21 cellular contexts compared by ENCODE assay signal in the genomic region with DNA sequence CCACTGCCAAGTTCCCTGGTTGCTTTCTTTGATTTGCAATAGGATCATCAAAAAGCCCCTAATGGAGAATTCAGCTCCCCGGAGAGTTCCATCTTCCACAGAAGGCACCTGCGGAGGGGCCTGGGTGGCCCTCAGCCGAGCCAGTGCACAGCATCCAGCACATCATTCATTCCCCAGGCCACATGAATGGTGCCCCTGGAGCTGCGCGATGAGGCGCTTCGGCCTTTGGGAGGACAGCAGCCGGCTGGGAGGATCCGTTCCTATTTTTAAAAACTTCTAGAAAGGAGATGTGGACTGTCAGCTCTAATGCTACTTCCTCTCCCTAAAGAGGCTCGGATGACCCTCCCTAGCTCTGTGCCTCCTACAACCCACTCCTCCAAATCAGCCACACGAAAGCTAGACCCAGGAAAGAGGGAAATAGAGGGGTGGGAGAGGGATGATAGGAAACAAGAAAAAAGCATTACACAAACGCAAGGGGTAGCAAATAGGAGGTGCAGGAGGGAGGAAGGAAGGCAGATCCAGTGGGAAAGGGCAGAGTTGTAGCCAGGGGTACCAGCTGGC. TPM values are rescaled to one million over a fixed set of nuclear protein-coding genes. Genes with fewer than 3 reads are reported as not detected.
DNase-seq lines count a peak whose midpoint lies in the region; ATAC-seq and TF ChIP-seq lines count a peak whose summit lies in the region.
"Had no signal": no experiment of that assay in that cellular context is flagged by ENCODE, and none has a peak within 500 bp of the region (broad histone marks: within the 10 kb centered on the region; RNA-seq: fewer than 3 reads in every experiment).

No MANE protein-coding gene starts in this region.

- DNase-seq in heart left ventricle: no peak
- no peak for DNase-seq in left cardiac atrium
- no peak for DNase-seq in activated T-helper 1 cell treated with anti-CD3 and anti-CD28 coated beads, Interleukin-12 subunit alpha, Interleukin-12 subunit beta, Interleukin-2, Interleukin-4 antibody, amounts not matched to agents 30 ng/mL and 10 ng/mL and 1 ng/mL, durations not matched to agents 14 hours and 24 hours and 36 hours (ENCODE audit: low spot score)
- DNase-seq in mesenchymal stem cell: no peak
- DNase-seq in tibial artery: no peak
- DNase-seq in NCI-H2029 treated with DMSO at 0.1 percent for 48 hours (lab: John Stamatoyannopoulos, UW): no peak
- no peak for DNase-seq in CD1c-positive myeloid dendritic cell (ENCODE audit: extremely low spot score)
- DNase-seq in NCI-H1436 (lab: John Stamatoyannopoulos, UW): no peak
- DNase-seq: activated CD4-positive, alpha-beta T cell treated with anti-CD3 and anti-CD28 coated beads for 4 hours; activated naive CD4-positive, alpha-beta T cell treated with anti-CD3 and anti-CD28 coated beads, Interleukin-2, amount 50 U/mL, for 16 hours; activated T-cell treated with anti-CD3 and anti-CD28 coated beads, Interleukin-2, amount 50 U/mL, for 72 hours; caudate nucleus; CD8-positive, alpha-beta memory T cell; Kasumi-1; natural killer cell; NCI-H1694; NCI-H524; SHP77 treated with DMSO at 0.1 percent for 48 hours; spleen had no signal

- peak overlapping the region; percentile 70 for H3K27ac Mint-ChIP-seq in activated T-helper 1 cell treated with anti-CD3 and anti-CD28 coated beads, Interleukin-12 subunit alpha, Interleukin-12 subunit beta, Interleukin-2, Interleukin-4 antibody, amounts not matched to agents 30 ng/mL and 10 ng/mL and 1 ng/mL, durations not matched to agents 14 hours and 24 hours and 36 hours
- H3K27ac Mint-ChIP-seq: activated T-cell treated with anti-CD3 and anti-CD28 coated beads, Interleukin-2, amount 50 U/mL, for 72 hours; GM23338 had no signal

- no peak overlapping the region for H3K9ac ChIP-seq in mesenchymal stem cell (ENCODE audit: low read length)

- H3K27me3 ChIP-seq in heart left ventricle: no peaks in the 10 kb centered on the region
- no peaks in the 10 kb centered on the region for H3K27me3 ChIP-seq in mesenchymal stem cell (ENCODE audit: control insufficient read depth in 1 of 2, insufficient read depth in 1 of 2, low read length in 2 of 2)
- H3K27me3 ChIP-seq in tibial artery: no peaks in the 10 kb centered on the region
- H3K27me3 ChIP-seq: spleen had no signal

- ATAC-seq in heart left ventricle (no peak), left cardiac atrium (no peak)
- ATAC-seq: activated T-cell treated with anti-CD3 and anti-CD28 coated beads, Interleukin-2, amount 50 U/mL, for 72 hours; GM23338; natural killer cell had no signal

- H3K9me3 ChIP-seq in heart left ventricle (no peaks in the 10 kb centered on the region), mesenchymal stem cell (ENCODE audit: control insufficient read depth, low read length) (no peaks in the 10 kb centered on the region), tibial artery (no peaks in the 10 kb centered on the region)
- H3K9me3 ChIP-seq: spleen had no signal

- intact Hi-C loops in heart left ventricle (cut with DNase I): no loop called here
- intact Hi-C loops in left cardiac atrium (cut with DNase I): no loop called here
- intact Hi-C loops in activated T-helper 1 cell treated with anti-CD3 and anti-CD28 coated beads, Interleukin-12 subunit alpha, Interleukin-12 subunit beta, Interleukin-2, Interleukin-4 antibody, amounts not matched to agents 30 ng/mL and 10 ng/mL and 1 ng/mL, durations not matched to agents 14 hours and 24 hours and 36 hours (cut with micrococcal nuclease): no loop called here
- intact Hi-C loops in tibial artery (cut with DNase I; ENCODE audit: low total_unique reads): no loop called here

- no peak overlapping the region for H4K91ac ChIP-seq in mesenchymal stem cell (ENCODE audit: low read length)

- no peak overlapping the region for H3K4me2 ChIP-seq in mesenchymal stem cell (ENCODE audit: low read length, poor library complexity, severe bottlenecking)
- H3K4me2 ChIP-seq: GM23338 had no signal

- peaks cover 17% of the 10 kb centered on the region for H3K36me3 Mint-ChIP-seq in activated T-helper 1 cell treated with anti-CD3 and anti-CD28 coated beads, Interleukin-12 subunit alpha, Interleukin-12 subunit beta, Interleukin-2, Interleukin-4 antibody, amounts not matched to agents 30 ng/mL and 10 ng/mL and 1 ng/mL, durations not matched to agents 14 hours and 24 hours and 36 hours (ENCODE audit: low read depth)
- H3K36me3 Mint-ChIP-seq: natural killer cell had no signal

- no peak overlapping the region for H3K14ac ChIP-seq in mesenchymal stem cell (ENCODE audit: low read length in 2 of 2)

- no peak for TF ChIP-seq CTCF in heart left ventricle (IDR thresholded peaks at IDR 0.05)
- no peak for TF ChIP-seq CTCF in tibial artery (IDR thresholded peaks at IDR 0.05)

- H3K36me3 ChIP-seq in heart left ventricle (peaks cover 0 to 48% (median 22%) of the 10 kb centered on the region in 9 donors), mesenchymal stem cell (ENCODE audit: control insufficient read depth in 1 of 2, insufficient read depth in 2 of 2, low read depth in 1 of 2, low read length in 2 of 2) (peaks cover 20 to 34% of the 10 kb centered on the region in 2 experiments), tibial artery (peaks cover 7 to 27% (median 9%) of the 10 kb centered on the region in 3 donors)

- peaks cover 10% of the 10 kb centered on the region for H3K4me1 Mint-ChIP-seq in activated T-helper 1 cell treated with anti-CD3 and anti-CD28 coated beads, Interleukin-12 subunit alpha, Interleukin-12 subunit beta, Interleukin-2, Interleukin-4 antibody, amounts not matched to agents 30 ng/mL and 10 ng/mL and 1 ng/mL, durations not matched to agents 14 hours and 24 hours and 36 hours (ENCODE audit: low read depth)
- H3K4me1 Mint-ChIP-seq: natural killer cell had no signal

- no peak overlapping the region for H3K4me3 Mint-ChIP-seq in activated T-helper 1 cell treated with anti-CD3 and anti-CD28 coated beads, Interleukin-12 subunit alpha, Interleukin-12 subunit beta, Interleukin-2, Interleukin-4 antibody, amounts not matched to agents 30 ng/mL and 10 ng/mL and 1 ng/mL, durations not matched to agents 14 hours and 24 hours and 36 hours
- H3K4me3 Mint-ChIP-seq: activated T-cell treated with anti-CD3 and anti-CD28 coated beads, Interleukin-2, amount 50 U/mL, for 72 hours; CD8-positive, alpha-beta memory T cell; GM23338; natural killer cell had no signal

- H3K4me3 ChIP-seq in heart left ventricle (no peak overlapping the region), mesenchymal stem cell (ENCODE audit: insufficient read depth in 1 of 2, low read depth in 1 of 2, low read length in 2 of 2) (no peak overlapping the region), tibial artery (no peak overlapping the region)
- H3K4me3 ChIP-seq: GM23338, spleen had no signal

- no peaks in the 10 kb centered on the region for H3K9me3 Mint-ChIP-seq in activated T-helper 1 cell treated with anti-CD3 and anti-CD28 coated beads, Interleukin-12 subunit alpha, Interleukin-12 subunit beta, Interleukin-2, Interleukin-4 antibody, amounts not matched to agents 30 ng/mL and 10 ng/mL and 1 ng/mL, durations not matched to agents 14 hours and 24 hours and 36 hours
- H3K9me3 Mint-ChIP-seq: activated T-cell treated with anti-CD3 and anti-CD28 coated beads, Interleukin-2, amount 50 U/mL, for 72 hours; CD8-positive, alpha-beta memory T cell; GM23338; natural killer cell had no signal

- no peak overlapping the region for H2AFZ ChIP-seq in mesenchymal stem cell (ENCODE audit: low read depth, low read length)
- H2AFZ ChIP-seq: GM23338 had no signal

- no peak overlapping the region for H2BK12ac ChIP-seq in mesenchymal stem cell (ENCODE audit: low read length in 2 of 2)

- no peaks in the 10 kb centered on the region for H3K27me3 Mint-ChIP-seq in activated T-helper 1 cell treated with anti-CD3 and anti-CD28 coated beads, Interleukin-12 subunit alpha, Interleukin-12 subunit beta, Interleukin-2, Interleukin-4 antibody, amounts not matched to agents 30 ng/mL and 10 ng/mL and 1 ng/mL, durations not matched to agents 14 hours and 24 hours and 36 hours (ENCODE audit: insufficient read depth)
- H3K27me3 Mint-ChIP-seq: CD8-positive, alpha-beta memory T cell had no signal

- H2BK120ac ChIP-seq in mesenchymal stem cell (ENCODE audit: low read depth, low read length): no peak overlapping the region

- H3K4me1 ChIP-seq in heart left ventricle (peaks cover 14 to 88% (median 74%) of the 10 kb centered on the region in 12 donors), mesenchymal stem cell (ENCODE audit: control insufficient read depth, insufficient read depth, low read depth, low read length) (peaks cover 32% of the 10 kb centered on the region), tibial artery (peaks cover 0 to 69% (median 45%) of the 10 kb centered on the region in 4 donors)

- peak overlapping the region in 10 of 12 donors; percentile 6 to 85 (median 58) for H3K27ac ChIP-seq in heart left ventricle
- H3K27ac ChIP-seq in mesenchymal stem cell (ENCODE audit: low read length, poor library complexity, severe bottlenecking): peak overlapping the region; percentile 67
- peak overlapping the region; percentile 46 to 54 for H3K27ac ChIP-seq in tibial artery
- H3K27ac ChIP-seq: VCaP had no signal

- H3K23ac ChIP-seq in mesenchymal stem cell (ENCODE audit: low read length in 2 of 2): no peak overlapping the region

- no peak overlapping the region for H2BK15ac ChIP-seq in mesenchymal stem cell (ENCODE audit: low read depth, poor library complexity, severe bottlenecking)

- H3K18ac ChIP-seq in mesenchymal stem cell (ENCODE audit: low read depth in 1 of 2, low read length in 2 of 2): no peak overlapping the region

- H2AK5ac ChIP-seq in mesenchymal stem cell (ENCODE audit: low read length, severe bottlenecking): peak overlapping the region; percentile 97

- H3K4ac ChIP-seq in mesenchymal stem cell (ENCODE audit: low read depth in 1 of 2, low read length in 2 of 2): no peak overlapping the region

- no peak for TF ChIP-seq POLR2A in heart left ventricle (IDR thresholded peaks at IDR 0.05)

- peaks cover 14% of the 10 kb centered on the region for H3K79me1 ChIP-seq in mesenchymal stem cell (replicated peaks; ENCODE audit: low read length, poor library complexity, severe bottlenecking)

- H2BK5ac ChIP-seq in mesenchymal stem cell (ENCODE audit: low read depth, low read length, poor library complexity, severe bottlenecking): peak overlapping the region; percentile 46

- no peak overlapping the region for H4K8ac ChIP-seq in mesenchymal stem cell (ENCODE audit: low read length)

- WGBS in heart left ventricle, 4 donors: 54 to 68% (median 68%) methylated on average over 10 to 12 of the region's 12 CpGs
- WGBS in mesenchymal stem cell: over 99% methylated on average over 8 of the region's 12 CpGs

RNA-seq across cellular contexts. Expression of gene EHD4, which starts 20.3 kb away (rescaled TPM):
- total RNA-seq in heart left ventricle (10 to 100 TPM; 28.2 to 70.8 (median 43.9) TPM), left cardiac atrium (10 to 100 TPM; 34.0 to 42.1 TPM)
- polyA plus RNA-seq in heart left ventricle: 10 to 100 TPM; 25.6 to 46.5 TPM
- 29.5 and 30.1 TPM in 2 replicates for total RNA-seq in activated T-helper 1 cell treated with anti-CD3 and anti-CD28 coated beads, Interleukin-12 subunit alpha, Interleukin-12 subunit beta, Interleukin-2, Interleukin-4 antibody, amounts not matched to agents 30 ng/mL and 10 ng/mL and 1 ng/mL, durations not matched to agents 14 hours and 24 hours and 36 hours
- 16.3 TPM for polyA plus RNA-seq in mesenchymal stem cell (2013, experiment 1 of 2)
- polyA plus RNA-seq in mesenchymal stem cell (2013, experiment 2 of 2): 16.0 TPM

RNA-seq across cellular contexts. Expression of gene SPTBN5, which starts 58.2 kb away (rescaled TPM):
- total RNA-seq in heart left ventricle: 1 to 10 TPM in 8 of 9 donors, under 1 TPM in 1; 0.31 to 5.6 (median 1.7) TPM
- polyA plus RNA-seq in heart left ventricle: 1 to 10 TPM; 1.3 to 3.2 TPM
- total RNA-seq in left cardiac atrium: 1 to 10 TPM; 1.7 to 2.5 TPM
- total RNA-seq in activated T-helper 1 cell treated with anti-CD3 and anti-CD28 coated beads, Interleukin-12 subunit alpha, Interleukin-12 subunit beta, Interleukin-2, Interleukin-4 antibody, amounts not matched to agents 30 ng/mL and 10 ng/mL and 1 ng/mL, durations not matched to agents 14 hours and 24 hours and 36 hours: 1.2 and 1.9 TPM in 2 replicates
- polyA plus RNA-seq in mesenchymal stem cell (2013, experiment 1 of 2): 0.32 TPM
- 0.29 TPM for polyA plus RNA-seq in mesenchymal stem cell (2013, experiment 2 of 2)
- polyA plus RNA-seq: CD8-positive, alpha-beta memory T cell had no signal
